1 cellular context compared by ENCODE assay signal in genomic region chr5:90131734-90132133, GRCh38.
TF ChIP-seq lines count a peak whose summit lies in the region.

No MANE protein-coding gene starts in this region.

TF ChIP-seq in GM12878, 131 proteins besides CTCF, POLR2A, EP300 and RAD21 (continued from another document):
- TF ChIP-seq ZBTB4 (CRISPR knock-in tag; IDR thresholded peaks at IDR 0.05) (no peak), TBL1XR1 (IDR thresholded peaks at IDR 0.05; ENCODE audit: low read depth, low read length) (no peak), HDAC2 (IDR thresholded peaks at IDR 0.05) (no peak), CBFB (IDR thresholded peaks at IDR 0.05; ENCODE audit: low read depth) (no peak), HCFC1 (IDR thresholded peaks at IDR 0.05; ENCODE audit: low read length) (no peak), TCF12 (IDR thresholded peaks at IDR 0.05; ENCODE audit: low read depth, low read length) (no peak), GATAD2B (conservative IDR thresholded peaks at IDR 0.05; ENCODE audit: low read depth) (no peak), BRCA1 (IDR thresholded peaks at IDR 0.05; ENCODE audit: low read depth, low read length) (no peak)
